In genomic region chr16:30948956-30949654, GRCh38 we compare ENCODE assay signal across 1 cellular context.
TF ChIP-seq lines count a peak whose summit lies in the region.

TSS of gene ORAI3 (plus strand) at chr16:30949068. CDS start at chr16:30949290, 222 bp downstream.

TF ChIP-seq in SK-N-SH, 30 proteins besides CTCF, POLR2A, EP300 and RAD21 (continued from another document):
- TF ChIP-seq ZBTB33 (IDR thresholded peaks at IDR 0.05; ENCODE audit: borderline replicate concordance, low read depth) = peak; percentile 39; the same call in 1 of the 2 replicates
- peak; percentile 32; the same call in 1 of the 2 replicates for TF ChIP-seq MAX (IDR thresholded peaks at IDR 0.05; ENCODE audit: low read depth)
- no peak for TF ChIP-seq FOSL2 (IDR thresholded peaks at IDR 0.05; ENCODE audit: borderline replicate concordance, low read depth)
- no peak for TF ChIP-seq RFX5 (IDR thresholded peaks at IDR 0.05; ENCODE audit: low read length)
- peak; percentile 37 for TF ChIP-seq PBX3 (IDR thresholded peaks at IDR 0.05)
TF ChIP-seq in SK-N-SH: peak in this region for 11.
